ENCODE assay signal across 17 cellular contexts in genomic region chr18:53422896-53423295, GRCh38.
DNase-seq lines count a peak whose midpoint lies in the region; ATAC-seq and TF ChIP-seq lines count a peak whose summit lies in the region.
"Had no signal": no experiment of that assay in that cellular context is flagged by ENCODE, and none has a peak within 500 bp of the region (broad histone marks: within the 10 kb centered on the region; RNA-seq: fewer than 3 reads in every experiment).

No MANE protein-coding gene starts in this region.

- no peaks in the 10 kb centered on the region for H3K27me3 ChIP-seq in upper lobe of left lung
- H3K27me3 ChIP-seq in HAP-1 (ENCODE audit: low read depth), result no peaks in the 10 kb centered on the region
- H3K27me3 ChIP-seq: BLaER1, Peyer's patch had no signal

- H3K36me3 ChIP-seq in upper lobe of left lung (no peaks in the 10 kb centered on the region), HAP-1 (replicated peaks) (no peaks in the 10 kb centered on the region)
- H3K36me3 ChIP-seq: BLaER1, Peyer's patch had no signal

- H3K9me3 ChIP-seq in upper lobe of left lung (no peaks in the 10 kb centered on the region), HAP-1 (no peaks in the 10 kb centered on the region)
- H3K9me3 ChIP-seq: BLaER1, Peyer's patch had no signal

- peak; percentile 45 to 75 for ATAC-seq in upper lobe of left lung (ENCODE audit: low FRiP score in 2 of 2)
- no peak for ATAC-seq in GM18873 (IDR thresholded peaks at IDR 0.05; ENCODE audit: low FRiP score, unreplicated experiment)
- no peak for ATAC-seq in GM18909 (IDR thresholded peaks at IDR 0.05; ENCODE audit: poor library complexity, unreplicated experiment)
- ATAC-seq: HCT116, SK-N-SH treated with all-trans-retinoic acid at 6 μM for 48 hours had no signal

- WGBS in upper lobe of left lung, 2 donors, result 21 to 41% methylated on average over 2 of the region's 2 CpGs

- TF ChIP-seq CTCF in upper lobe of left lung (IDR thresholded peaks at IDR 0.05), result no peak

- H3K4me1 ChIP-seq in upper lobe of left lung (no peaks in the 10 kb centered on the region), HAP-1 (no peaks in the 10 kb centered on the region)
- H3K4me1 ChIP-seq: BLaER1, Peyer's patch had no signal

- no peak for TF ChIP-seq POLR2A in upper lobe of left lung (IDR thresholded peaks at IDR 0.05)

- peak in 1 of 4 donors; percentile 60 for TF ChIP-seq EP300 in upper lobe of left lung (IDR thresholded peaks at IDR 0.05)

- in situ Hi-C loops in HAP-1 (cut with MboI; ENCODE audit: low sequenced_read_pairs), result no loop called here

- H3K4me3 ChIP-seq in upper lobe of left lung (no peak overlapping the region), HAP-1 (no peak overlapping the region)
- H3K4me3 ChIP-seq: BLaER1, Peyer's patch had no signal

- peak; percentile 11 for DNase-seq in NCI-H146 (lab: John Stamatoyannopoulos, UW)
- DNase-seq in NCI-H146 treated with DMSO at 0.1 percent for 48 hours (lab: John Stamatoyannopoulos, UW; ENCODE audit: unreplicated experiment), result no peak
- DNase-seq in NCI-H2081 treated with DMSO at 0.1 percent for 48 hours (lab: John Stamatoyannopoulos, UW), result peak; percentile 29
- peak; percentile 72 for DNase-seq in NCI-H748 treated with DMSO at 0.1 percent for 48 hours (lab: John Stamatoyannopoulos, UW)
- no peak for DNase-seq in upper lobe of left lung
- DNase-seq in HAP-1 (ENCODE audit: low spot score in 2 of 2), result no peak
- DNase-seq: 8988T, DMS 273 treated with DMSO at 0.1 percent for 48 hours, MV-4-11, NCI-H2171, Peyer's patch, SHP77 had no signal

- H3K27ac ChIP-seq in upper lobe of left lung, result peak overlapping the region in 3 of 4 donors; percentile 26 to 54 (median 54)
- H3K27ac ChIP-seq: BLaER1, Peyer's patch had no signal

Comparison
In these comparisons a context has a peak if more than half of its experiments do, and no peak if none do; other contexts are left out.
1. DNase-seq: peak in NCI-H146 (single experiment), NCI-H2081 treated with DMSO at 0.1 percent for 48 hours (single experiment) and NCI-H748 treated with DMSO at 0.1 percent for 48 hours (single experiment); none in NCI-H146 treated with DMSO at 0.1 percent for 48 hours (single experiment), upper lobe of left lung (0 of 2) and HAP-1 (0 of 2).
2. ATAC-seq: peak in upper lobe of left lung (2 of 2); none in GM18873 (single experiment) and GM18909 (single experiment).